Comparison of ENCODE assay signal across 35 cellular contexts in the genomic region with DNA sequence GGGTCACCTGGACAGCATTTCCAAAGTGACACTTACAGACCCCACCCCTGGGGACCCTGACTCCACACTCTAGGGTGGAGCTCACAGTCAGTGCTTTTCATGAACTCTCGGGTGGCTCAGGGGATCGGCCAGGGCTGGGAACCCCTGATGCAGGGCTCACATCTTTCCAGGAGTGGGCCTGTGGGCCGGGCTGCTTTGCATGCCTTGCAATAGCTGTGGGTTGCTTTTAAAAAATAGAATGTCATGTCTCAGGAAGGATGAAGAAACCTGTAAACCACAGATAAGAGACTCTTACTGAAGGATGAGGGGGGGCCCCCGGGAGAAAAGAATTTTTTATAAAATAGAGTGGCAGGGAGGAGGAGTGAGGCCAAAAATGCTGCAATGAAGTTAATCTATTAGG. TPM values are rescaled to one million over a fixed set of nuclear protein-coding genes. Genes with fewer than 3 reads are reported as not detected.
"Had no signal": no experiment of that assay in that cellular context is flagged by ENCODE, and none has a peak within 500 bp of the region (broad histone marks: within the 10 kb centered on the region; RNA-seq: fewer than 3 reads in every experiment).

No MANE protein-coding gene starts in this region.

- H3K9me3 ChIP-seq: adrenal gland, body of pancreas, colonic mucosa, esophagus squamous epithelium, gastroesophageal sphincter had no signal

- FAIRE-seq: endometrium, endothelial cell of umbilical vein had no signal

- H3K27ac ChIP-seq: adrenal gland, body of pancreas, colonic mucosa, epithelial cell of prostate, esophagus squamous epithelium, gastroesophageal sphincter had no signal

- H3K4me1 ChIP-seq: adrenal gland, body of pancreas, colonic mucosa, esophagus squamous epithelium, gastroesophageal sphincter had no signal

- ATAC-seq: activated CD4-positive, alpha-beta T cell treated with anti-CD3 and anti-CD28 coated beads for 36 hours; activated CD8-positive, alpha-beta memory T cell treated with anti-CD3 and anti-CD28 coated beads, Interleukin-2, amount 10 ng/mL, durations not matched to agents 7 days and 5 days; activated CD8-positive, alpha-beta T cell treated with anti-CD3 and anti-CD28 coated beads, Interleukin-2, amount 10 ng/mL, durations not matched to agents 7 days and 5 days; activated naive CD8-positive, alpha-beta T cell treated with anti-CD3 and anti-CD28 coated beads, Interleukin-2, amount 50 U/mL, for 24 hours; body of pancreas; gastroesophageal sphincter had no signal

- H3K27me3 ChIP-seq: adrenal gland, body of pancreas, colonic mucosa had no signal

- DNase-seq: activated CD4-positive, alpha-beta memory T cell treated with anti-CD3 and anti-CD28 coated beads for 36 hours; activated CD4-positive, alpha-beta T cell treated with anti-CD3 and anti-CD28 coated beads for 36 hours; activated CD4-positive, alpha-beta T cell treated with anti-CD3 and anti-CD28 coated beads, Interleukin-2, amount 10 ng/mL, durations not matched to agents 24 days and 14 days; activated CD4-positive, CD25-positive, alpha-beta regulatory T cell; activated CD4-positive, CD25-positive, alpha-beta regulatory T cell treated with anti-CD3 and anti-CD28 coated beads, Interleukin-2, amount 50 U/mL, for 72 hours; activated CD8-positive, alpha-beta memory T cell treated with anti-CD3 and anti-CD28 coated beads, Interleukin-2, amount 10 ng/mL, durations not matched to agents 7 days and 5 days; activated CD8-positive, alpha-beta memory T cell treated with anti-CD3 and anti-CD28 coated beads, Interleukin-2, amount 50 U/mL, for 4 hours; activated CD8-positive, alpha-beta T cell treated with anti-CD3 and anti-CD28 coated beads, Interleukin-2, amount 10 ng/mL, durations not matched to agents 7 days and 5 days; activated effector memory CD4-positive, alpha-beta T cell treated with anti-CD3 and anti-CD28 coated beads, Interleukin-2, amount 50 U/mL, for 16 hours; activated naive CD4-positive, alpha-beta T cell treated with anti-CD3 and anti-CD28 coated beads for 36 hours; activated naive CD8-positive, alpha-beta T cell treated with anti-CD3 and anti-CD28 coated beads for 36 hours; activated naive CD8-positive, alpha-beta T cell treated with anti-CD3 and anti-CD28 coated beads, Interleukin-2, amount 50 U/mL, for 24 hours; activated T-cell treated with anti-CD3 and anti-CD28 coated beads, Interleukin-2, amount 50 U/mL, for 1 hour; activated T-cell treated with anti-CD3 and anti-CD28 coated beads, Interleukin-2, amount 50 U/mL, for 48 hours; adrenal gland; amygdala; body of pancreas; caudate nucleus; colonic mucosa; effector CD8-positive, alpha-beta T cell; esophagus squamous epithelium; foreskin melanocyte; T-helper 2 cell had no signal

- H3K4me3 ChIP-seq: adrenal gland, body of pancreas, colonic mucosa, esophagus squamous epithelium, gastroesophageal sphincter had no signal

- H3K36me3 ChIP-seq: adrenal gland, colonic mucosa, esophagus squamous epithelium, gastroesophageal sphincter had no signal

RNA-seq across cellular contexts. Expression of gene RBFOX3, which starts 40.2 kb away (rescaled TPM):
- total RNA-seq: activated CD4-positive, alpha-beta memory T cell treated with anti-CD3 and anti-CD28 coated beads for 36 hours; activated CD4-positive, alpha-beta T cell treated with anti-CD3 and anti-CD28 coated beads, Interleukin-2, amount 10 ng/mL, durations not matched to agents 24 days and 14 days; activated CD8-positive, alpha-beta memory T cell treated with anti-CD3 and anti-CD28 coated beads for 36 hours; activated CD8-positive, alpha-beta memory T cell treated with anti-CD3 and anti-CD28 coated beads, Interleukin-2, amount 10 ng/mL, durations not matched to agents 7 days and 5 days; activated CD8-positive, alpha-beta T cell treated with anti-CD3 and anti-CD28 coated beads, Interleukin-2, amount 10 ng/mL, durations not matched to agents 7 days and 5 days; activated naive CD4-positive, alpha-beta T cell treated with anti-CD3 and anti-CD28 coated beads for 36 hours; activated naive CD8-positive, alpha-beta T cell treated with anti-CD3 and anti-CD28 coated beads for 36 hours; activated T-helper 1 cell treated with anti-CD3 and anti-CD28 coated beads, Interleukin-12 subunit alpha, Interleukin-12 subunit beta, Interleukin-2, Interleukin-4 antibody, amounts not matched to agents 30 ng/mL and 10 ng/mL and 1 ng/mL, durations not matched to agents 14 hours and 24 hours and 36 hours; activated T-helper 2 cell treated with anti-CD3 and anti-CD28 coated beads, Interferon-gamma antibody, Interleukin-2, Interleukin-4, amounts not matched to agents 10 μg/mL and 5 μg/mL and 100 μg/mL, durations not matched to agents 14 hours and 24 hours and 36 hours; dermis microvascular lymphatic vessel endothelial cell; endothelial cell of umbilical vein; fibroblast of lung; fibroblast of villous mesenchyme; glomerular endothelial cell; T-helper 1 cell treated with Interleukin-12 subunit alpha and Interleukin-12 subunit beta and Interleukin-4 antibody, amounts not matched to agents 30 ng/mL and 1 ng/mL, for 36 hours had no signal
- polyA plus RNA-seq: endothelial cell of umbilical vein, fibroblast of lung had no signal
